8 cellular contexts compared by ENCODE assay signal in genomic region chr4:2837904-2838496, GRCh38. TPM values are rescaled to one million over a fixed set of nuclear protein-coding genes. Genes with fewer than 3 reads are reported as not detected.
A peak's percentile ranks its signal among the peaks of the same experiment; 100 is the strongest.
DNase-seq lines count a peak whose midpoint lies in the region; ATAC-seq and TF ChIP-seq lines count a peak whose summit lies in the region.

No MANE protein-coding gene starts in this region.

- ATAC-seq in HG03565 (IDR thresholded peaks at IDR 0.05; ENCODE audit: unreplicated experiment) (no peak), HG02884 (IDR thresholded peaks at IDR 0.05; ENCODE audit: unreplicated experiment) (no peak)

- intact Hi-C loops in dorsolateral prefrontal cortex (cut with DNase I): no loop called here

- peak overlapping the region; percentile 14 to 90 (median 80) for H3K27ac ChIP-seq in dorsolateral prefrontal cortex

- peak overlapping the region; percentile 41 for H3K9ac ChIP-seq in mucosa of stomach (ENCODE audit: low read length)

- TF ChIP-seq CTCF in dorsolateral prefrontal cortex (IDR thresholded peaks at IDR 0.05 in 54 of 56, conservative IDR thresholded peaks at IDR 0.05 in 2 of 56; ENCODE audit: low read depth in 1 of 56, partially characterized antibody in 56 of 56) (peak in 1 of 56 donors; percentile 7), progenitor cell of endocrine pancreas (IDR thresholded peaks at IDR 0.05; ENCODE audit: unreplicated experiment) (no peak)

- no peaks in the 10 kb centered on the region for H3K27me3 Mint-ChIP-seq in stimulated activated naive CD8-positive, alpha-beta T cell treated with anti-CD3 and anti-CD28 coated beads, Interleukin-15, Interleukin-2, amounts not matched to agents 100 ng/mL and 50 ng/mL, for 24 hours
- no peaks in the 10 kb centered on the region for H3K27me3 Mint-ChIP-seq in progenitor cell of endocrine pancreas

- H3K27me3 ChIP-seq in HAP-1 (ENCODE audit: low read depth): no peaks in the 10 kb centered on the region
- no peaks in the 10 kb centered on the region for H3K27me3 ChIP-seq in dorsolateral prefrontal cortex
- H3K27me3 ChIP-seq in mucosa of stomach (ENCODE audit: control insufficient read depth, insufficient read depth, low read length): no peaks in the 10 kb centered on the region

- H3K4me3 ChIP-seq in HAP-1 (peak overlapping the region; percentile 6), dorsolateral prefrontal cortex (peak overlapping the region in 57 of 59 donors; percentile 0 to 61 (median 33)), mucosa of stomach (ENCODE audit: low read length) (no peak overlapping the region)

- DNase-seq in HAP-1 (ENCODE audit: low spot score in 2 of 2) (peak; percentile 80 to 92), dorsolateral prefrontal cortex (peak in 5 of 10 donors; percentile 5 to 70 (median 49)), progenitor cell of endocrine pancreas (ENCODE audit: low spot score, unreplicated experiment) (no peak)
- peak; percentile 26 to 45 for DNase-seq in activated CD4-positive, alpha-beta T cell treated with anti-CD3 and anti-CD28 coated beads for 24 hours (ENCODE audit: low read depth in 2 of 2)

- peaks cover 4% of the 10 kb centered on the region for H3K9me3 Mint-ChIP-seq in stimulated activated naive CD8-positive, alpha-beta T cell treated with anti-CD3 and anti-CD28 coated beads, Interleukin-15, Interleukin-2, amounts not matched to agents 100 ng/mL and 50 ng/mL, for 24 hours
- H3K9me3 Mint-ChIP-seq in progenitor cell of endocrine pancreas (ENCODE audit: low read depth): peaks cover 7% of the 10 kb centered on the region

- H3K4me1 ChIP-seq in HAP-1 (peaks cover 21% of the 10 kb centered on the region), mucosa of stomach (ENCODE audit: control insufficient read depth, insufficient read depth, low read length) (peaks cover 12% of the 10 kb centered on the region)

- peak overlapping the region; percentile 72 for H3K4me3 Mint-ChIP-seq in stimulated activated naive CD8-positive, alpha-beta T cell treated with anti-CD3 and anti-CD28 coated beads, Interleukin-15, Interleukin-2, amounts not matched to agents 100 ng/mL and 50 ng/mL, for 24 hours
- no peak overlapping the region for H3K4me3 Mint-ChIP-seq in progenitor cell of endocrine pancreas (ENCODE audit: low read depth)

- peaks cover 79% of the 10 kb centered on the region for H3K4me1 Mint-ChIP-seq in stimulated activated naive CD8-positive, alpha-beta T cell treated with anti-CD3 and anti-CD28 coated beads, Interleukin-15, Interleukin-2, amounts not matched to agents 100 ng/mL and 50 ng/mL, for 24 hours (ENCODE audit: low read depth)
- H3K4me1 Mint-ChIP-seq in progenitor cell of endocrine pancreas (ENCODE audit: low read depth): peaks cover 5% of the 10 kb centered on the region

- peak overlapping the region; percentile 78 for H3K27ac Mint-ChIP-seq in stimulated activated naive CD8-positive, alpha-beta T cell treated with anti-CD3 and anti-CD28 coated beads, Interleukin-15, Interleukin-2, amounts not matched to agents 100 ng/mL and 50 ng/mL, for 24 hours
- no peak overlapping the region for H3K27ac Mint-ChIP-seq in progenitor cell of endocrine pancreas

- in situ Hi-C loops in HAP-1 (cut with MboI; ENCODE audit: low sequenced_read_pairs): no loop called here

- H3K36me3 ChIP-seq in HAP-1 (replicated peaks) (no peaks in the 10 kb centered on the region), mucosa of stomach (ENCODE audit: control insufficient read depth, insufficient read depth, low read length) (no peaks in the 10 kb centered on the region)

- peaks cover 9% of the 10 kb centered on the region for H3K36me3 Mint-ChIP-seq in stimulated activated naive CD8-positive, alpha-beta T cell treated with anti-CD3 and anti-CD28 coated beads, Interleukin-15, Interleukin-2, amounts not matched to agents 100 ng/mL and 50 ng/mL, for 24 hours (ENCODE audit: low read depth)
- H3K36me3 Mint-ChIP-seq in progenitor cell of endocrine pancreas (ENCODE audit: insufficient read depth): peaks cover 5% of the 10 kb centered on the region

- H3K9me3 ChIP-seq in HAP-1 (no peaks in the 10 kb centered on the region), mucosa of stomach (ENCODE audit: control insufficient read depth, low read length) (no peaks in the 10 kb centered on the region)

RNA-seq across cellular contexts. Expression of gene ADD1, which starts 5.6 kb away (rescaled TPM):
- 100 to 1,000 TPM; 448 to 781 (median 536) TPM for total RNA-seq in dorsolateral prefrontal cortex
- 249 and 271 TPM in 2 replicates for total RNA-seq in progenitor cell of endocrine pancreas

RNA-seq across cellular contexts. Expression of gene SH3BP2, which starts 45.1 kb away (rescaled TPM):
- total RNA-seq in dorsolateral prefrontal cortex (10 to 100 TPM; 15.0 to 67.4 (median 33.4) TPM), progenitor cell of endocrine pancreas (67.7 and 70.8 TPM in 2 replicates)
